Comparison of ENCODE assay signal across 11 cellular contexts in the genomic region with DNA sequence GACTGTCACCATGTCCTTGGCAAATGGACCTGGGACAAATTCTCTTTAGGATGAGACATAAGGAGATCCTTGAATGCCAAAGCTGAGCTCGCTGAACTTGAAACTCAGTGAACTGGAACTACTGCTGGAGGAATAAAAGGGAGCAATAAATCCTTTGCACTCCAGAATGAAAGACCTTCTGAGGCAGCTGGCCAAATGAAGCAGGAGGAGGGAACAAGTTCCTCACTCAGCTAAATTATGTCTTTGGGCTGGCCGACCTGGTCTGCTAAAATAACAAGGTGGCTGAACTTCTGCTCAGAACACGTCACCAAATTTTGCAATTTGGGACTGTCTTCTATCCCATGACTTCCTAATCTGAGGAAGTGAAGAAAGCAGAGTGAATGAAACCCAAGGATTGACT.
DNase-seq lines count a peak whose midpoint lies in the region; ATAC-seq and TF ChIP-seq lines count a peak whose summit lies in the region.
"Had no signal": no experiment of that assay in that cellular context is flagged by ENCODE, and none has a peak within 500 bp of the region (broad histone marks: within the 10 kb centered on the region; RNA-seq: fewer than 3 reads in every experiment).

No MANE protein-coding gene starts in this region.

- no peaks in the 10 kb centered on the region for H3K27me3 ChIP-seq in right atrium auricular region
- H3K27me3 ChIP-seq in skeletal muscle tissue (ENCODE audit: control insufficient read depth in 3 of 3, insufficient read depth in 3 of 3, low read length in 3 of 3): no peaks in the 10 kb centered on the region
- H3K27me3 ChIP-seq: body of pancreas had no signal

- H3K9ac ChIP-seq in SK-N-MC (ENCODE audit: insufficient read length) (no peak overlapping the region), skeletal muscle tissue (ENCODE audit: low read depth in 1 of 3, low read length in 3 of 3) (no peak overlapping the region)

- H3K4me3 ChIP-seq in SK-N-MC (no peak overlapping the region), right atrium auricular region (no peak overlapping the region), skeletal muscle tissue (ENCODE audit: low read length in 3 of 3) (no peak overlapping the region)
- H3K4me3 ChIP-seq: body of pancreas had no signal

- H3K36me3 ChIP-seq in SK-N-MC (ENCODE audit: insufficient read depth, low read length) (no peaks in the 10 kb centered on the region), right atrium auricular region (no peaks in the 10 kb centered on the region), skeletal muscle tissue (ENCODE audit: control insufficient read depth in 3 of 3, insufficient read depth in 3 of 3, low read length in 3 of 3) (no peaks in the 10 kb centered on the region)

- H3K9me3 ChIP-seq in SK-N-MC (ENCODE audit: low read depth, low read length) (no peaks in the 10 kb centered on the region), right atrium auricular region (no peaks in the 10 kb centered on the region), skeletal muscle tissue (ENCODE audit: control insufficient read depth in 3 of 3, low read length in 3 of 3) (no peaks in the 10 kb centered on the region)
- H3K9me3 ChIP-seq: body of pancreas had no signal

- H3K27ac ChIP-seq in SK-N-MC (peak overlapping the region; percentile 58), right atrium auricular region (peak overlapping the region; percentile 49 to 65), skeletal muscle tissue (ENCODE audit: low read depth, low read length) (peak overlapping the region; percentile 51)

- H3K4me1 ChIP-seq in right atrium auricular region: peaks cover 0 to 46% of the 10 kb centered on the region in 2 donors
- H3K4me1 ChIP-seq in skeletal muscle tissue (ENCODE audit: control insufficient read depth in 3 of 3, insufficient read depth in 3 of 3, low read length in 3 of 3): peaks cover 0 to 22% (median 13%) of the 10 kb centered on the region in 3 donors

- DNase-seq in H4 (ENCODE audit: low spot score) (peak; percentile 84), SK-N-MC (ENCODE audit: low read depth, low spot score) (no peak), right atrium auricular region (ENCODE audit: low spot score) (peak; percentile 89), DMS114 treated with DMSO at 0.1 percent for 48 hours (lab: John Stamatoyannopoulos, UW; ENCODE audit: unreplicated experiment) (no peak)
- no peak for DNase-seq in stimulated activated CD4-positive, alpha-beta T cell treated with anti-CD3 and anti-CD28 coated beads, Interleukin-2, amount 100 ng/mL, for 24 hours
- DNase-seq: NCI-H2227 treated with DMSO at 0.1 percent for 48 hours had no signal

- ATAC-seq in HG02938 (IDR thresholded peaks at IDR 0.05; ENCODE audit: unreplicated experiment) (no peak), HG03139 (IDR thresholded peaks at IDR 0.05; ENCODE audit: unreplicated experiment) (no peak)
- ATAC-seq: activated CD4-positive, CD25-positive, alpha-beta regulatory T cell treated with anti-CD3 and anti-CD28 coated beads, Interleukin-2, amount 50 U/mL, for 24 hours had no signal

- TF ChIP-seq CTCF in right atrium auricular region (IDR thresholded peaks at IDR 0.05): no peak

Comparison
In these comparisons a context has a peak if more than half of its experiments do, and no peak if none do; other contexts are left out.
1. DNase-seq: peak in H4 (single experiment) and right atrium auricular region (single experiment); none in SK-N-MC (single experiment), DMS114 treated with DMSO at 0.1 percent for 48 hours (single experiment) and stimulated activated CD4-positive, alpha-beta T cell treated with anti-CD3 and anti-CD28 coated beads, Interleukin-2, amount 100 ng/mL, for 24 hours (0 of 2).
2. Peak in every context shown above with its lines, with median percentiles within 50 percentile points of each other: H3K27ac ChIP-seq.